9 cellular contexts compared by ENCODE assay signal in the genomic region with DNA sequence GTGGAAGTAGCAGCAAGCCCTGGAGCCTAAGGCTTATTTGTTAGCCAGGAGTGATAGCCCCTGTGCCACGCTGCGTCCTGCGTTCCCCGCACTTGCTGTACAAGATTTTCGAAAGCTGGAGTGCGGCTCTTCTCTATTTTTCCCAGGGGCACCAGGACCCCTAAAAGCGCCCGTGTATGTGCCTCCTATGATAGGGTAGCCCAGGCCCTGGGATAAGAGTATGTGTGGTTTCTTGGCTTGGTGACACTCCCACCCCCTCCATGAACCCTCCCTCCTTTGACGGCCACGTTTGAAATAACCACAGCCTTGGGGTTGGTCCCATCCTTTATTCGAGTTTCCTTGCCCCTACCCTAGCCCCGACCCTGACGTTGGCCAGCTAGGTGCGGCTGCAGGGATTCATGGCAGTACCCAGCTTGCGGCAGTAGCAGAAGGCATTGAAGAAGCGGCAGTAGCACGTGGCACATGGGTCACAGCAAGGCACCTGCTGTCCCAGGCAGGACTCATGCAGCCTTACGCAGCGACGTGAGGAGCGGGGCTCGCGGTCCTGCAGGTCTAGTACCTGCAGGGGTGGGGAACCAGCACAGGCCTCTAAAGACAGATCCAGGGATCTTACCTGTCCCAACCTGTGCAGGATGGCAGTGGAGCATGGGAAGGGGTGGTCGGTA. TPM values are rescaled to one million over a fixed set of nuclear protein-coding genes. Genes with fewer than 3 reads are reported as not detected.
DNase-seq lines count a peak whose midpoint lies in the region; ATAC-seq and TF ChIP-seq lines count a peak whose summit lies in the region.
"Had no signal": no experiment of that assay in that cellular context is flagged by ENCODE, and none has a peak within 500 bp of the region (broad histone marks: within the 10 kb centered on the region; RNA-seq: fewer than 3 reads in every experiment).

No MANE protein-coding gene starts in this region.

- no peak for TF ChIP-seq EP300 in tibial nerve (IDR thresholded peaks at IDR 0.05)

- H3K4me3 Mint-ChIP-seq in activated T-cell treated with anti-CD3 and anti-CD28 coated beads, Interleukin-2, amount 50 U/mL, for 4 hours, result peak overlapping the region; percentile 100
- H3K4me3 Mint-ChIP-seq in memory B cell, result peak overlapping the region; percentile 97

- H3K27me3 ChIP-seq in tibial nerve, result no peaks in the 10 kb centered on the region

- H3K9me3 ChIP-seq in tibial nerve, result no peaks in the 10 kb centered on the region

- H3K4me1 Mint-ChIP-seq in activated T-cell treated with anti-CD3 and anti-CD28 coated beads, Interleukin-2, amount 50 U/mL, for 4 hours (ENCODE audit: low read depth), result peaks cover 38% of the 10 kb centered on the region
- H3K4me1 Mint-ChIP-seq in memory B cell, result peaks cover 33% of the 10 kb centered on the region

- ATAC-seq in activated T-cell treated with anti-CD3 and anti-CD28 coated beads, Interleukin-2, amount 50 U/mL, for 4 hours, result no peak
- ATAC-seq in memory B cell (ENCODE audit: low read depth) (no peak), GM19328 (IDR thresholded peaks at IDR 0.05; ENCODE audit: unreplicated experiment) (no peak)

- H3K4me3 ChIP-seq in astrocyte of the spinal cord (ENCODE audit: low read depth, low read length), result peak overlapping the region; percentile 60
- H3K4me3 ChIP-seq in tibial nerve, result peak overlapping the region in 3 of 4 donors; percentile 87 to 97 (median 91)

- H3K4me1 ChIP-seq in tibial nerve, result peaks cover 0 to 50% (median 23%) of the 10 kb centered on the region in 4 donors

- in situ Hi-C loops in astrocyte of the spinal cord (cut with HindIII; ENCODE audit: low sequenced_read_pairs), result no loop called here

- no peaks in the 10 kb centered on the region for H3K27me3 Mint-ChIP-seq in activated T-cell treated with anti-CD3 and anti-CD28 coated beads, Interleukin-2, amount 50 U/mL, for 4 hours (ENCODE audit: low read depth)
- no peaks in the 10 kb centered on the region for H3K27me3 Mint-ChIP-seq in memory B cell

- H3K27ac ChIP-seq in tibial nerve, result peak overlapping the region in 3 of 4 donors; percentile 88 to 94 (median 91)

- no peak for TF ChIP-seq POLR2A in tibial nerve (IDR thresholded peaks at IDR 0.05)

- WGBS in tibial nerve, 2 donors, result 72 to 80% methylated on average over 22 to 24 of the region's 24 CpGs

- DNase-seq in activated T-cell treated with anti-CD3 and anti-CD28 coated beads, Interleukin-2, amount 50 U/mL, for 4 hours, result no peak
- no peak for DNase-seq in activated T-cell treated with anti-CD3 and anti-CD28 coated beads for 4 hours
- no peak for DNase-seq in astrocyte of the spinal cord (ENCODE audit: low read depth, low spot score)
- DNase-seq in memory B cell (ENCODE audit: low spot score in 2 of 2), result no peak
- no peak for DNase-seq in tibial nerve (ENCODE audit: low spot score in 2 of 2)
- no peak for DNase-seq in GM19240 (ENCODE audit: insufficient read length, low spot score)
- DNase-seq in NCI-H1436 (lab: John Stamatoyannopoulos, UW), result no peak

- peaks cover 2% of the 10 kb centered on the region for H3K36me3 Mint-ChIP-seq in activated T-cell treated with anti-CD3 and anti-CD28 coated beads, Interleukin-2, amount 50 U/mL, for 4 hours (ENCODE audit: insufficient read depth)
- H3K36me3 Mint-ChIP-seq in memory B cell, result peaks cover 6% of the 10 kb centered on the region

- H3K36me3 ChIP-seq in tibial nerve, result peaks cover 0 to 19% (median 0%) of the 10 kb centered on the region in 3 donors

- TF ChIP-seq CTCF in astrocyte of the spinal cord (IDR thresholded peaks at IDR 0.05; ENCODE audit: low read depth, low read length) (no peak), tibial nerve (IDR thresholded peaks at IDR 0.05) (no peak)

- peak overlapping the region; percentile 99 for H3K27ac Mint-ChIP-seq in memory B cell

- no peaks in the 10 kb centered on the region for H3K9me3 Mint-ChIP-seq in activated T-cell treated with anti-CD3 and anti-CD28 coated beads, Interleukin-2, amount 50 U/mL, for 4 hours
- H3K9me3 Mint-ChIP-seq in memory B cell, result no peaks in the 10 kb centered on the region

RNA-seq across cellular contexts. Expression of a gene that starts 1.0 kb away (rescaled TPM):
- total RNA-seq in activated T-cell treated with anti-CD3 and anti-CD28 coated beads, Interleukin-2, amount 50 U/mL, for 4 hours, result not detected
- total RNA-seq in tibial nerve, result not detected
- total RNA-seq: LHCN-M2 had no signal

RNA-seq across cellular contexts. Expression of a gene that starts 1.4 kb away (rescaled TPM):
- total RNA-seq in activated T-cell treated with anti-CD3 and anti-CD28 coated beads, Interleukin-2, amount 50 U/mL, for 4 hours, result 10 to 100 TPM; 36.0 to 49.1 (median 44.5) TPM
- total RNA-seq in tibial nerve, result 100 to 1,000 TPM in 1 of 4 donors, 10 to 100 TPM in 3; 55.1 to 113 (median 73.7) TPM

RNA-seq across cellular contexts. Expression of a gene that starts 46.2 kb away (rescaled TPM):
- 10 to 100 TPM; 17.9 to 26.2 (median 18.0) TPM for total RNA-seq in activated T-cell treated with anti-CD3 and anti-CD28 coated beads, Interleukin-2, amount 50 U/mL, for 4 hours
- total RNA-seq in tibial nerve, result 100 to 1,000 TPM in 2 of 4 donors, 10 to 100 TPM in 2; 50.6 to 112 (median 85.1) TPM

RNA-seq across cellular contexts. Expression of a gene that starts 51.5 kb away (rescaled TPM):
- total RNA-seq in activated T-cell treated with anti-CD3 and anti-CD28 coated beads, Interleukin-2, amount 50 U/mL, for 4 hours, result 1 to 10 TPM; 3.9 to 6.1 (median 5.2) TPM
- 1 to 10 TPM in 1 of 4 donors, under 1 TPM in 2, not detected in 1; 0.20 to 2.9 (median 0.60) TPM for total RNA-seq in tibial nerve
